In genomic region chr20:44187763-44188709, GRCh38 we compare ENCODE assay signal across 1 cellular context.
TF ChIP-seq lines count a peak whose summit lies in the region.

No MANE protein-coding gene starts in this region.

TF ChIP-seq in WTC11, 78 proteins besides CTCF, POLR2A, EP300 and RAD21 (continued from another document):
- TF ChIP-seq, protein P1, sequence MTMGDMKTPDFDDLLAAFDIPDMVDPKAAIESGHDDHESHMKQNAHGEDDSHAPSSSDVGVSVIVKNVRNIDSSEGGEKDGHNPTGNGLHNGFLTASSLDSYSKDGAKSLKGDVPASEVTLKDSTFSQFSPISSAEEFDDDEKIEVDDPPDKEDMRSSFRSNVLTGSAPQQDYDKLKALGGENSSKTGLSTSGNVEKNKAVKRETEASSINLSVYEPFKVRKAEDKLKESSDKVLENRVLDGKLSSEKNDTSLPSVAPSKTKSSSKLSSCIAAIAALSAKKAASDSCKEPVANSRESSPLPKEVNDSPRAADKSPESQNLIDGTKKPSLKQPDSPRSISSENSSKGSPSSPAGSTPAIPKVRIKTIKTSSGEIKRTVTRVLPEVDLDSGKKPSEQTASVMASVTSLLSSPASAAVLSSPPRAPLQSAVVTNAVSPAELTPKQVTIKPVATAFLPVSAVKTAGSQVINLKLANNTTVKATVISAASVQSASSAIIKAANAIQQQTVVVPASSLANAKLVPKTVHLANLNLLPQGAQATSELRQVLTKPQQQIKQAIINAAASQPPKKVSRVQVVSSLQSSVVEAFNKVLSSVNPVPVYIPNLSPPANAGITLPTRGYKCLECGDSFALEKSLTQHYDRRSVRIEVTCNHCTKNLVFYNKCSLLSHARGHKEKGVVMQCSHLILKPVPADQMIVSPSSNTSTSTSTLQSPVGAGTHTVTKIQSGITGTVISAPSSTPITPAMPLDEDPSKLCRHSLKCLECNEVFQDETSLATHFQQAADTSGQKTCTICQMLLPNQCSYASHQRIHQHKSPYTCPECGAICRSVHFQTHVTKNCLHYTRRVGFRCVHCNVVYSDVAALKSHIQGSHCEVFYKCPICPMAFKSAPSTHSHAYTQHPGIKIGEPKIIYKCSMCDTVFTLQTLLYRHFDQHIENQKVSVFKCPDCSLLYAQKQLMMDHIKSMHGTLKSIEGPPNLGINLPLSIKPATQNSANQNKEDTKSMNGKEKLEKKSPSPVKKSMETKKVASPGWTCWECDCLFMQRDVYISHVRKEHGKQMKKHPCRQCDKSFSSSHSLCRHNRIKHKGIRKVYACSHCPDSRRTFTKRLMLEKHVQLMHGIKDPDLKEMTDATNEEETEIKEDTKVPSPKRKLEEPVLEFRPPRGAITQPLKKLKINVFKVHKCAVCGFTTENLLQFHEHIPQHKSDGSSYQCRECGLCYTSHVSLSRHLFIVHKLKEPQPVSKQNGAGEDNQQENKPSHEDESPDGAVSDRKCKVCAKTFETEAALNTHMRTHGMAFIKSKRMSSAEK (CRISPR knock-in tag; IDR thresholded peaks at IDR 0.05; ENCODE audit: borderline replicate concordance), result no peak
- TF ChIP-seq AFF4 (CRISPR knock-in tag; IDR thresholded peaks at IDR 0.05; ENCODE audit: borderline replicate concordance) (no peak), ELF4 (CRISPR knock-in tag; IDR thresholded peaks at IDR 0.05; ENCODE audit: low read depth) (no peak), FOXP1 (CRISPR knock-in tag; IDR thresholded peaks at IDR 0.05; ENCODE audit: borderline replicate concordance) (no peak), NR3C1 (CRISPR knock-in tag; conservative IDR thresholded peaks at IDR 0.05; ENCODE audit: low read depth) (no peak), SMAD4 (CRISPR knock-in tag; IDR thresholded peaks at IDR 0.05) (no peak), ZNF512 (CRISPR knock-in tag; IDR thresholded peaks at IDR 0.05; ENCODE audit: borderline replicate concordance) (no peak), FOXK1 (CRISPR knock-in tag; IDR thresholded peaks at IDR 0.05) (no peak), PRDM15 (CRISPR knock-in tag; IDR thresholded peaks at IDR 0.05) (no peak)
- TF ChIP-seq, protein P2, sequence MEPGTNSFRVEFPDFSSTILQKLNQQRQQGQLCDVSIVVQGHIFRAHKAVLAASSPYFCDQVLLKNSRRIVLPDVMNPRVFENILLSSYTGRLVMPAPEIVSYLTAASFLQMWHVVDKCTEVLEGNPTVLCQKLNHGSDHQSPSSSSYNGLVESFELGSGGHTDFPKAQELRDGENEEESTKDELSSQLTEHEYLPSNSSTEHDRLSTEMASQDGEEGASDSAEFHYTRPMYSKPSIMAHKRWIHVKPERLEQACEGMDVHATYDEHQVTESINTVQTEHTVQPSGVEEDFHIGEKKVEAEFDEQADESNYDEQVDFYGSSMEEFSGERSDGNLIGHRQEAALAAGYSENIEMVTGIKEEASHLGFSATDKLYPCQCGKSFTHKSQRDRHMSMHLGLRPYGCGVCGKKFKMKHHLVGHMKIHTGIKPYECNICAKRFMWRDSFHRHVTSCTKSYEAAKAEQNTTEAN (CRISPR knock-in tag; IDR thresholded peaks at IDR 0.05), result no peak
- TF ChIP-seq, protein P3, sequence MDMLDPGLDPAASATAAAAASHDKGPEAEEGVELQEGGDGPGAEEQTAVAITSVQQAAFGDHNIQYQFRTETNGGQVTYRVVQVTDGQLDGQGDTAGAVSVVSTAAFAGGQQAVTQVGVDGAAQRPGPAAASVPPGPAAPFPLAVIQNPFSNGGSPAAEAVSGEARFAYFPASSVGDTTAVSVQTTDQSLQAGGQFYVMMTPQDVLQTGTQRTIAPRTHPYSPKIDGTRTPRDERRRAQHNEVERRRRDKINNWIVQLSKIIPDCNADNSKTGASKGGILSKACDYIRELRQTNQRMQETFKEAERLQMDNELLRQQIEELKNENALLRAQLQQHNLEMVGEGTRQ (CRISPR knock-in tag; IDR thresholded peaks at IDR 0.05), result no peak
